1 cellular context compared by ENCODE assay signal in the genomic region with DNA sequence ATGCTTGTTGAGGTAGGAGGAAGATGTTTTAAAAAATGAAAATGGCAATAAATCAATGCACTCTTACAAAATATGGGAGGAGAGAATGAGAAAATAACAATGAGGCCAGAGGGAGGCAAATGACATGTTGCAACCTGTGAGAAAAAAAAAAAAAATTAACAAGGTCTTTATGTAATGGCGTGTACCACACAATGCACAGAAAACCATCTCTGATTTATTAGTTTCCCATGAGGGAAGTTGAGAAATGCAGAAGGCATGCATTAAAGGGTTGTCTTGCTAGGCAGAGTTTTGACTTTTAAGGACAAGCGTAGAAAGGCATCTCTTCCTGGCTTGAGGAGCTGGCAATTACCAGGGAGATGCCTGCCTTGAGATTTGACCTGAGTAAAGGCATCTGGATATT.
TF ChIP-seq lines count a peak whose summit lies in the region.

No MANE protein-coding gene starts in this region.

TF ChIP-seq in H1, 55 proteins besides CTCF, POLR2A, EP300 and RAD21 (continued from another document):
- TF ChIP-seq, protein P1, sequence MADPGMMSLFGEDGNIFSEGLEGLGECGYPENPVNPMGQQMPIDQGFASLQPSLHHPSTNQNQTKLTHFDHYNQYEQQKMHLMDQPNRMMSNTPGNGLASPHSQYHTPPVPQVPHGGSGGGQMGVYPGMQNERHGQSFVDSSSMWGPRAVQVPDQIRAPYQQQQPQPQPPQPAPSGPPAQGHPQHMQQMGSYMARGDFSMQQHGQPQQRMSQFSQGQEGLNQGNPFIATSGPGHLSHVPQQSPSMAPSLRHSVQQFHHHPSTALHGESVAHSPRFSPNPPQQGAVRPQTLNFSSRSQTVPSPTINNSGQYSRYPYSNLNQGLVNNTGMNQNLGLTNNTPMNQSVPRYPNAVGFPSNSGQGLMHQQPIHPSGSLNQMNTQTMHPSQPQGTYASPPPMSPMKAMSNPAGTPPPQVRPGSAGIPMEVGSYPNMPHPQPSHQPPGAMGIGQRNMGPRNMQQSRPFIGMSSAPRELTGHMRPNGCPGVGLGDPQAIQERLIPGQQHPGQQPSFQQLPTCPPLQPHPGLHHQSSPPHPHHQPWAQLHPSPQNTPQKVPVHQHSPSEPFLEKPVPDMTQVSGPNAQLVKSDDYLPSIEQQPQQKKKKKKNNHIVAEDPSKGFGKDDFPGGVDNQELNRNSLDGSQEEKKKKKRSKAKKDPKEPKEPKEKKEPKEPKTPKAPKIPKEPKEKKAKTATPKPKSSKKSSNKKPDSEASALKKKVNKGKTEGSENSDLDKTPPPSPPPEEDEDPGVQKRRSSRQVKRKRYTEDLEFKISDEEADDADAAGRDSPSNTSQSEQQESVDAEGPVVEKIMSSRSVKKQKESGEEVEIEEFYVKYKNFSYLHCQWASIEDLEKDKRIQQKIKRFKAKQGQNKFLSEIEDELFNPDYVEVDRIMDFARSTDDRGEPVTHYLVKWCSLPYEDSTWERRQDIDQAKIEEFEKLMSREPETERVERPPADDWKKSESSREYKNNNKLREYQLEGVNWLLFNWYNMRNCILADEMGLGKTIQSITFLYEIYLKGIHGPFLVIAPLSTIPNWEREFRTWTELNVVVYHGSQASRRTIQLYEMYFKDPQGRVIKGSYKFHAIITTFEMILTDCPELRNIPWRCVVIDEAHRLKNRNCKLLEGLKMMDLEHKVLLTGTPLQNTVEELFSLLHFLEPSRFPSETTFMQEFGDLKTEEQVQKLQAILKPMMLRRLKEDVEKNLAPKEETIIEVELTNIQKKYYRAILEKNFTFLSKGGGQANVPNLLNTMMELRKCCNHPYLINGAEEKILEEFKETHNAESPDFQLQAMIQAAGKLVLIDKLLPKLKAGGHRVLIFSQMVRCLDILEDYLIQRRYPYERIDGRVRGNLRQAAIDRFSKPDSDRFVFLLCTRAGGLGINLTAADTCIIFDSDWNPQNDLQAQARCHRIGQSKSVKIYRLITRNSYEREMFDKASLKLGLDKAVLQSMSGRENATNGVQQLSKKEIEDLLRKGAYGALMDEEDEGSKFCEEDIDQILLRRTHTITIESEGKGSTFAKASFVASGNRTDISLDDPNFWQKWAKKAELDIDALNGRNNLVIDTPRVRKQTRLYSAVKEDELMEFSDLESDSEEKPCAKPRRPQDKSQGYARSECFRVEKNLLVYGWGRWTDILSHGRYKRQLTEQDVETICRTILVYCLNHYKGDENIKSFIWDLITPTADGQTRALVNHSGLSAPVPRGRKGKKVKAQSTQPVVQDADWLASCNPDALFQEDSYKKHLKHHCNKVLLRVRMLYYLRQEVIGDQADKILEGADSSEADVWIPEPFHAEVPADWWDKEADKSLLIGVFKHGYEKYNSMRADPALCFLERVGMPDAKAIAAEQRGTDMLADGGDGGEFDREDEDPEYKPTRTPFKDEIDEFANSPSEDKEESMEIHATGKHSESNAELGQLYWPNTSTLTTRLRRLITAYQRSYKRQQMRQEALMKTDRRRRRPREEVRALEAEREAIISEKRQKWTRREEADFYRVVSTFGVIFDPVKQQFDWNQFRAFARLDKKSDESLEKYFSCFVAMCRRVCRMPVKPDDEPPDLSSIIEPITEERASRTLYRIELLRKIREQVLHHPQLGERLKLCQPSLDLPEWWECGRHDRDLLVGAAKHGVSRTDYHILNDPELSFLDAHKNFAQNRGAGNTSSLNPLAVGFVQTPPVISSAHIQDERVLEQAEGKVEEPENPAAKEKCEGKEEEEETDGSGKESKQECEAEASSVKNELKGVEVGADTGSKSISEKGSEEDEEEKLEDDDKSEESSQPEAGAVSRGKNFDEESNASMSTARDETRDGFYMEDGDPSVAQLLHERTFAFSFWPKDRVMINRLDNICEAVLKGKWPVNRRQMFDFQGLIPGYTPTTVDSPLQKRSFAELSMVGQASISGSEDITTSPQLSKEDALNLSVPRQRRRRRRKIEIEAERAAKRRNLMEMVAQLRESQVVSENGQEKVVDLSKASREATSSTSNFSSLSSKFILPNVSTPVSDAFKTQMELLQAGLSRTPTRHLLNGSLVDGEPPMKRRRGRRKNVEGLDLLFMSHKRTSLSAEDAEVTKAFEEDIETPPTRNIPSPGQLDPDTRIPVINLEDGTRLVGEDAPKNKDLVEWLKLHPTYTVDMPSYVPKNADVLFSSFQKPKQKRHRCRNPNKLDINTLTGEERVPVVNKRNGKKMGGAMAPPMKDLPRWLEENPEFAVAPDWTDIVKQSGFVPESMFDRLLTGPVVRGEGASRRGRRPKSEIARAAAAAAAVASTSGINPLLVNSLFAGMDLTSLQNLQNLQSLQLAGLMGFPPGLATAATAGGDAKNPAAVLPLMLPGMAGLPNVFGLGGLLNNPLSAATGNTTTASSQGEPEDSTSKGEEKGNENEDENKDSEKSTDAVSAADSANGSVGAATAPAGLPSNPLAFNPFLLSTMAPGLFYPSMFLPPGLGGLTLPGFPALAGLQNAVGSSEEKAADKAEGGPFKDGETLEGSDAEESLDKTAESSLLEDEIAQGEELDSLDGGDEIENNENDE (IDR thresholded peaks at IDR 0.05; ENCODE audit: insufficient replicate concordance, low read length), result no peak
- TF ChIP-seq CEBPB (IDR thresholded peaks at IDR 0.05; ENCODE audit: low read depth, low read length) (no peak), HDAC2 (IDR thresholded peaks at IDR 0.05; ENCODE audit: borderline replicate concordance in 1 of 2, low read depth in 2 of 2, low read length in 2 of 2) (no peak)
- TF ChIP-seq, protein P2, sequence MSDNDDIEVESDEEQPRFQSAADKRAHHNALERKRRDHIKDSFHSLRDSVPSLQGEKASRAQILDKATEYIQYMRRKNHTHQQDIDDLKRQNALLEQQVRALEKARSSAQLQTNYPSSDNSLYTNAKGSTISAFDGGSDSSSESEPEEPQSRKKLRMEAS (IDR thresholded peaks at IDR 0.05), result no peak
- TF ChIP-seq, protein P3, sequence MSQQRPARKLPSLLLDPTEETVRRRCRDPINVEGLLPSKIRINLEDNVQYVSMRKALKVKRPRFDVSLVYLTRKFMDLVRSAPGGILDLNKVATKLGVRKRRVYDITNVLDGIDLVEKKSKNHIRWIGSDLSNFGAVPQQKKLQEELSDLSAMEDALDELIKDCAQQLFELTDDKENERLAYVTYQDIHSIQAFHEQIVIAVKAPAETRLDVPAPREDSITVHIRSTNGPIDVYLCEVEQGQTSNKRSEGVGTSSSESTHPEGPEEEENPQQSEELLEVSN (IDR thresholded peaks at IDR 0.05), result no peak
